In genomic region chr1:31644560-31645273, GRCh38 we compare ENCODE assay signal across 1 cellular context.
TF ChIP-seq lines count a peak whose summit lies in the region.

Gene PEF1, minus strand, starts transcription at chr1:31644876. Its CDS starts 12 bp downstream, at chr1:31644864.

TF ChIP-seq in K562, 482 proteins besides CTCF, POLR2A, EP300 and RAD21 (continued from another document and continues in another):
- TF ChIP-seq MNT (conservative IDR thresholded peaks at IDR 0.05) (peak; percentile 88 to 95), TAF9B (IDR thresholded peaks at IDR 0.05; ENCODE audit: partially characterized antibody) (peak; percentile 78), ZNF175 (CRISPR knock-in tag; IDR thresholded peaks at IDR 0.05; ENCODE audit: low read depth) (peak; percentile 83), POLR2G (IDR thresholded peaks at IDR 0.05; ENCODE audit: low read depth, low read length) (peak; percentile 95), NEUROD1 (IDR thresholded peaks at IDR 0.05; ENCODE audit: borderline replicate concordance, low read depth, low read length, partially characterized antibody) (peak; percentile 20), GATAD2A (IDR thresholded peaks at IDR 0.05) (0 out of 2 replicates have a peak, but pooled peaks have one; percentile 50), SMAD3 (CRISPR knock-in tag; conservative IDR thresholded peaks at IDR 0.05) (0 out of 2 replicates have a peak, but pooled peaks have one; percentile 6), ZBTB12 (CRISPR knock-in tag; IDR thresholded peaks at IDR 0.05) (peak; percentile 99), ATF7 (IDR thresholded peaks at IDR 0.05) (peak; percentile 99), MYC (IDR thresholded peaks at IDR 0.05; ENCODE audit: low read depth, low read length) (peak; percentile 94), MYC (CRISPR knock-in tag; IDR thresholded peaks at IDR 0.05; ENCODE audit: borderline replicate concordance, low read depth) (no peak; the same call in 1 of the 2 replicates), PYGO2 (tag; IDR thresholded peaks at IDR 0.05) (no peak), AFF1 (IDR thresholded peaks at IDR 0.05; ENCODE audit: low read depth in 1 of 2, partially characterized antibody in 2 of 2) (no peak), HOMEZ (CRISPR knock-in tag; IDR thresholded peaks at IDR 0.05) (0 out of 2 replicates have a peak, but pooled peaks have one; percentile 66), DMBX1 (CRISPR knock-in tag; IDR thresholded peaks at IDR 0.05; ENCODE audit: borderline replicate concordance) (peak; percentile 41; the same call in 1 of the 2 replicates), ZNF253 (CRISPR knock-in tag; conservative IDR thresholded peaks at IDR 0.05) (no peak), ATF4 (CRISPR knock-in tag; IDR thresholded peaks at IDR 0.05) (peak; percentile 49; the same call in 1 of the 2 replicates), CXXC5 (CRISPR knock-in tag; IDR thresholded peaks at IDR 0.05) (peak; percentile 97), HDAC8 (tag; IDR thresholded peaks at IDR 0.05) (0 out of 2 replicates have a peak, but pooled peaks have one; percentile 35), ZNF740 (CRISPR knock-in tag; IDR thresholded peaks at IDR 0.05) (peak; percentile 42; the same call in 1 of the 2 replicates), ZNF740 (tag; IDR thresholded peaks at IDR 0.05) (no peak), JUND (IDR thresholded peaks at IDR 0.05; ENCODE audit: borderline replicate concordance, low read depth, low read length) (peak; percentile 17; the same call in 1 of the 2 replicates), JUND (tag; IDR thresholded peaks at IDR 0.05; ENCODE audit: borderline replicate concordance, low read depth, low read length) (peak; percentile 87; the same call in 2 of the 3 replicates), BRD4 (IDR thresholded peaks at IDR 0.05) (no peak), ZBTB1 (CRISPR knock-in tag; IDR thresholded peaks at IDR 0.05; ENCODE audit: borderline replicate concordance, low read depth) (peak; percentile 80; the same call in 1 of the 2 replicates), PHF8 (IDR thresholded peaks at IDR 0.05; ENCODE audit: borderline replicate concordance, low read length) (peak; percentile 99), E4F1 (CRISPR knock-in tag; IDR thresholded peaks at IDR 0.05; ENCODE audit: borderline replicate concordance) (no peak), EGR1 (conservative IDR thresholded peaks at IDR 0.05) (peak; percentile 96), KLF1 (tag; IDR thresholded peaks at IDR 0.05) (peak; percentile 93; the same call in 1 of the 2 replicates), ZNF639 (CRISPR knock-in tag; conservative IDR thresholded peaks at IDR 0.05 in 1 of 2, IDR thresholded peaks at IDR 0.05 in 1 of 2) (peak in 1 of 2 experiments; percentile 70; a peak in 1 of 4 replicates), JUN (IDR thresholded peaks at IDR 0.05; ENCODE audit: borderline replicate concordance, low read depth, low read length) (peak; percentile 63; the same call in 1 of the 2 replicates), JUN (CRISPR knock-in tag; IDR thresholded peaks at IDR 0.05; ENCODE audit: borderline replicate concordance) (0 out of 2 replicates have a peak, but pooled peaks have one; percentile 7), POU5F1 (IDR thresholded peaks at IDR 0.05; ENCODE audit: borderline replicate concordance, low read depth, low read length, partially characterized antibody) (no peak), CEBPZ (IDR thresholded peaks at IDR 0.05; ENCODE audit: borderline replicate concordance, low read depth, low read length) (peak; percentile 52; the same call in 1 of the 2 replicates), TRIM25 (IDR thresholded peaks at IDR 0.05; ENCODE audit: borderline replicate concordance) (no peak), ETS2 (tag; IDR thresholded peaks at IDR 0.05; ENCODE audit: borderline replicate concordance, poor library complexity, severe bottlenecking) (no peak), CBX3 (IDR thresholded peaks at IDR 0.05; ENCODE audit: borderline replicate concordance in 1 of 2, low read length in 2 of 2) (peak in 1 of 2 experiments; percentile 54; a peak in 1 of 3 replicates), HMGN3 (IDR thresholded peaks at IDR 0.05; ENCODE audit: borderline replicate concordance, extremely low read depth, insufficient read length, low read depth, low read length) (peak; percentile 28)
